8 cellular contexts compared by ENCODE assay signal in the genomic region with DNA sequence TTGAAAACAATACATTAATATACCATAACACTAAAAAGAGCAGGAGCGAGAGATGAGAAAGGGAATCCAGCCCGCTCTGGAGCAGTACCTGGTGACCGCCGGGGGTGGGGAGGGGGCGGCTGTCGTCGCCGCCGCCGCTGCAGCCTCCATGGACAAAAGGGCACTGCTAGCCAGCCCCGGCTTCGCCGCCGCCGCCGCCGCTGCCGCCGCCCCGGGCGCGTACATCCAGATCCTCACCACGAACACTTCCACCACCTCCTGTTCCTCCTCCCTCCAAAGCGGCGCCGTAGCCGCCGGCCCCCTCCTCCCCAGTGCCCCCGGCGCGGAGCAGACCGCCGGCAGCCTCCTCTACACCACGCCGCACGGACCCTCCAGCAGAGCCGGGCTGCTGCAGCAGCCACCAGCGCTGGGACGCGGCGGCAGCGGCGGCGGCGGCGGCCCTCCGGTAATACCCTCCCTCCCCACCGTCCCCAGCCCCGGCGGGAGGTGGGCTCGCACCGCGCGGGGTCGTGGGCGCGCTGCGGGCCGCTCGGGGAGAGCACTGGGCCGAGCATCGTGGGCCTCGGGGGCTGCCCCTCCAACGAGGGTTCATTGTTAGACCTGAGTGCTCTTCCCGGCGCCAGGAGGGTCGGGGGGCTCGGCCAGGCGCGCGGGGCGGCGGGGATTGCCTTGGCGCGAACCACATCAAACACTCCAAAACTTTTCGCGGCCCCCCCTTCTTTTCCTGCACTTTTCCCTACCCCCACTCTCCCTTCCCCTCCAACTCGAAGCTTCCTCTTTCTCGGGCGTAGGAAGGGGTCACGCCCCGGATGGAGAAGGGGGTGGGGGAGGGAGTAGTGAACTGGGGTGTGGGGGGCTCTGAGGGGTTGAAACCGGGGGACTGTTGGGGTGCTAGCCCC. TPM values are rescaled to one million over a fixed set of nuclear protein-coding genes. Genes with fewer than 3 reads are reported as not detected.
DNase-seq lines count a peak whose midpoint lies in the region; ATAC-seq and TF ChIP-seq lines count a peak whose summit lies in the region.

No MANE protein-coding gene starts in this region.

- H3K4me3 Mint-ChIP-seq in CD8-positive, alpha-beta memory T cell = peak overlapping the region; percentile 89 to 98 (median 93)
- H3K4me3 Mint-ChIP-seq in glutamatergic neuron (ENCODE audit: unreplicated experiment) (peak overlapping the region; percentile 88), osteocyte (ENCODE audit: unreplicated experiment) (peak overlapping the region; percentile 98)

- H3K27me3 ChIP-seq in CD8-positive, alpha-beta memory T cell (ENCODE audit: insufficient read depth, low read length, poor library complexity, severe bottlenecking) = no peaks in the 10 kb centered on the region
- no peaks in the 10 kb centered on the region for H3K27me3 ChIP-seq in vagina

- CTCF ChIA-PET in CD8-positive, alpha-beta memory T cell (lab: Charles Lee) = no interaction called here

- intact Hi-C loops in vagina (cut with DNase I) = loop anchor here (1.0 to 2.0 kb wide), 2 partner anchors 40 to 132 kb away; a partner anchor contains a TSS

- peaks cover 52 to 61% (median 57%) of the 10 kb centered on the region in 3 donors for H3K4me1 Mint-ChIP-seq in CD8-positive, alpha-beta memory T cell
- H3K4me1 Mint-ChIP-seq in glutamatergic neuron (ENCODE audit: low read depth, unreplicated experiment) (no peaks in the 10 kb centered on the region), osteocyte (ENCODE audit: unreplicated experiment) (peaks cover 16% of the 10 kb centered on the region)

- peaks cover 3% of the 10 kb centered on the region for H3K36me3 ChIP-seq in CD8-positive, alpha-beta memory T cell (ENCODE audit: insufficient read depth, low read length)
- no peaks in the 10 kb centered on the region for H3K36me3 ChIP-seq in vagina

- peak overlapping the region; percentile 63 for H3K27ac ChIP-seq in CD8-positive, alpha-beta memory T cell (ENCODE audit: low read depth, low read length)
- peak overlapping the region; percentile 88 for H3K27ac ChIP-seq in vagina

- POLR2A ChIA-PET in CD8-positive, alpha-beta memory T cell (lab: Charles Lee) = interaction anchor here (0.6 to 3.9 kb wide), 5 partner anchors 8 to 83 kb away, joined by 3 to 38 read pairs (median 7); no protein-coding TSS in a partner anchor

- no peak for TF ChIP-seq POLR2A in vagina (IDR thresholded peaks at IDR 0.05)

- DNase-seq in CD8-positive, alpha-beta memory T cell = peak; percentile 20 to 70 (median 52)
- DNase-seq in HK-2 (ENCODE audit: unreplicated experiment) = peak; percentile 64
- peak; percentile 72 for DNase-seq in RKO (ENCODE audit: low spot score)
- DNase-seq in activated naive CD4-positive, alpha-beta T cell (lab: John Stamatoyannopoulos, UW) = peak in 3 of 4 experiments; percentile 26 to 37 (median 27)
- peak; percentile 72 for DNase-seq in glutamatergic neuron
- no peak for DNase-seq in osteocyte (ENCODE audit: extremely low spot score, unreplicated experiment)
- DNase-seq in vagina (ENCODE audit: extremely low spot score in 2 of 2) = no peak

- peak overlapping the region; percentile 66 for H3K4me3 ChIP-seq in CD8-positive, alpha-beta memory T cell (ENCODE audit: low read length)
- H3K4me3 ChIP-seq in vagina = peak overlapping the region; percentile 90

- H3K9me3 ChIP-seq in CD8-positive, alpha-beta memory T cell (ENCODE audit: low read length) = no peaks in the 10 kb centered on the region
- no peaks in the 10 kb centered on the region for H3K9me3 ChIP-seq in vagina

- ATAC-seq in GM19452 (IDR thresholded peaks at IDR 0.05; ENCODE audit: unreplicated experiment) = no peak

- no peaks in the 10 kb centered on the region for H3K9me3 Mint-ChIP-seq in CD8-positive, alpha-beta memory T cell
- H3K9me3 Mint-ChIP-seq in glutamatergic neuron (ENCODE audit: unreplicated experiment) (peaks cover 5% of the 10 kb centered on the region), osteocyte (ENCODE audit: unreplicated experiment) (no peaks in the 10 kb centered on the region)

- peak overlapping the region in 7 of 8 donors; percentile 41 to 96 (median 92) for H3K27ac Mint-ChIP-seq in CD8-positive, alpha-beta memory T cell
- H3K27ac Mint-ChIP-seq in glutamatergic neuron (ENCODE audit: unreplicated experiment) = peak overlapping the region; percentile 68
- H3K27ac Mint-ChIP-seq in osteocyte (ENCODE audit: unreplicated experiment) = peak overlapping the region; percentile 97

- TF ChIP-seq CTCF in glutamatergic neuron (IDR thresholded peaks at IDR 0.05; ENCODE audit: partially characterized antibody, unreplicated experiment) (no peak), osteocyte (IDR thresholded peaks at IDR 0.05) (no peak), vagina (IDR thresholded peaks at IDR 0.05) (no peak)

- H3K4me1 ChIP-seq in CD8-positive, alpha-beta memory T cell (ENCODE audit: insufficient read depth, low read length) = peaks cover 37% of the 10 kb centered on the region
- peaks cover 12% of the 10 kb centered on the region for H3K4me1 ChIP-seq in vagina

- H3K27me3 Mint-ChIP-seq in CD8-positive, alpha-beta memory T cell = no peaks in the 10 kb centered on the region
- H3K27me3 Mint-ChIP-seq in glutamatergic neuron (ENCODE audit: unreplicated experiment) (peaks cover 5% of the 10 kb centered on the region), osteocyte (ENCODE audit: unreplicated experiment) (no peaks in the 10 kb centered on the region)

- H3K36me3 Mint-ChIP-seq in CD8-positive, alpha-beta memory T cell = peaks cover 0 to 25% (median 2%) of the 10 kb centered on the region in 3 donors
- H3K36me3 Mint-ChIP-seq in glutamatergic neuron (ENCODE audit: unreplicated experiment) (no peaks in the 10 kb centered on the region), osteocyte (ENCODE audit: unreplicated experiment) (no peaks in the 10 kb centered on the region)

RNA-seq across cellular contexts. Expression of a gene that starts 0.8 kb away (rescaled TPM):
- total RNA-seq in CD8-positive, alpha-beta memory T cell = 10 to 100 TPM; 31.5 to 32.3 TPM
- 13.1 TPM for polyA plus RNA-seq in CD8-positive, alpha-beta memory T cell
- total RNA-seq in glutamatergic neuron (ENCODE audit: unreplicated experiment) = 10.1 TPM
- 12.0 and 12.1 TPM in 2 replicates for total RNA-seq in osteocyte
- total RNA-seq in vagina = 4.4 TPM

Comparison
In these comparisons a context has a peak if more than half of its experiments do, and no peak if none do; other contexts are left out.
1. DNase-seq: peak in CD8-positive, alpha-beta memory T cell (5 of 5), HK-2 (single experiment), RKO (single experiment), activated naive CD4-positive, alpha-beta T cell (3 of 4) and glutamatergic neuron (single experiment); none in osteocyte (single experiment) and vagina (0 of 2).
2. Peak in every context shown above with its lines, with median percentiles within 50 percentile points of each other: H3K27ac Mint-ChIP-seq and H3K4me3 Mint-ChIP-seq.